ENCODE assay signal across 15 cellular contexts in the genomic region with DNA sequence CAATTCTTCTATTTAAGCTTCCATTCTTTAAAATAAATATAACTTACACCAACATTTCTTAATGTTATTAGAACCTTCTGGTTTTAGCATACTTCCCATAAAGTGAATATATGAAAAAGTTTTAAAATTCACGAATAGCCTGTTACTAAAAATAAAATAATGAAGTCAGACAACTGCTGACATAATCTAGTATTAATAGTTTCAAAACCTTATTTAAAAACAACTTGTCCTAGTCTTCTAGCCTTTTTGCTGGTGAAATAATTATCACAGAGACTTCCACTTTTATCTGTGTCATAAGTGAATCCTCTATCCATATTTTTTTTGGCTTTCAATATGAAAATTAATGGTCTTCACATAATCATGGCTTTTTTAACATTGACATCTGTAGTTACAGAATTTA.
"Had no signal": no experiment of that assay in that cellular context is flagged by ENCODE, and none has a peak within 500 bp of the region (broad histone marks: within the 10 kb centered on the region; RNA-seq: fewer than 3 reads in every experiment).

No MANE protein-coding gene starts in this region.

- ATAC-seq: activated CD8-positive, alpha-beta T cell treated with anti-CD3 and anti-CD28 coated beads for 36 hours; activated naive CD4-positive, alpha-beta T cell treated with anti-CD3 and anti-CD28 coated beads, Interleukin-2, amount 50 U/mL, for 72 hours; activated T-cell treated with anti-CD3 and anti-CD28 coated beads, Interleukin-2, amount 50 U/mL, for 4 hours; stimulated activated memory B cell treated with anti-CD40 and anti-IgM and Interleukin-4, amounts not matched to agents 10 μg/mL and 1 μg/mL and 100 μg/mL, for 72 hours had no signal

- H3K9me3 ChIP-seq: thyroid gland, uterus had no signal

- DNase-seq: activated CD8-positive, alpha-beta T cell treated with anti-CD3 and anti-CD28 coated beads for 36 hours; activated effector memory CD4-positive, alpha-beta T cell treated with Interleukin-2 at 50 U/mL for 16 hours; activated T-cell treated with anti-CD3 and anti-CD28 coated beads, Interleukin-2, amount 50 U/mL, for 4 hours; amniotic stem cell; cerebellar nuclear complex; endodermal cell; hippocampal formation; stimulated activated CD4-positive, alpha-beta T cell treated with anti-CD3 and anti-CD28 coated beads, Interleukin-2, amount 100 ng/mL, for 48 hours; T-helper 1 cell; thyroid gland; uterus had no signal

- H3K9ac ChIP-seq: neural progenitor cell had no signal

- H3K4me1 ChIP-seq: neural progenitor cell, thyroid gland, uterus had no signal

- H3K4me3 ChIP-seq: neural progenitor cell, thyroid gland, uterus had no signal

- H3K36me3 ChIP-seq: neural progenitor cell, uterus had no signal

- H3K27me3 ChIP-seq: neural progenitor cell, thyroid gland, uterus had no signal

- H3K27ac ChIP-seq: neural progenitor cell, thyroid gland, uterus, VCaP had no signal
